ENCODE assay signal across 14 cellular contexts in genomic region chr18:77024476-77024875, GRCh38.
A peak's percentile ranks its signal among the peaks of the same experiment; 100 is the strongest.
DNase-seq lines count a peak whose midpoint lies in the region; ATAC-seq and TF ChIP-seq lines count a peak whose summit lies in the region.
"Had no signal": no experiment of that assay in that cellular context is flagged by ENCODE, and none has a peak within 500 bp of the region (broad histone marks: within the 10 kb centered on the region; RNA-seq: fewer than 3 reads in every experiment).

No MANE protein-coding gene starts in this region.

- no peaks in the 10 kb centered on the region for H4K20me1 ChIP-seq in Karpas-422 (ENCODE audit: insufficient read depth, low read depth, low read length)

- TF ChIP-seq POLR2A in tibial nerve (IDR thresholded peaks at IDR 0.05): no peak
- TF ChIP-seq POLR2A in esophagus muscularis mucosa (IDR thresholded peaks at IDR 0.05; ENCODE audit: low read depth): no peak

- H3K36me3 ChIP-seq in Karpas-422 (ENCODE audit: insufficient read depth, low read length) (no peaks in the 10 kb centered on the region), psoas muscle (ENCODE audit: insufficient read depth in 1 of 2, low read depth in 1 of 2) (no peaks in the 10 kb centered on the region), tibial nerve (no peaks in the 10 kb centered on the region), esophagus muscularis mucosa (peaks cover 0 to 5% (median 1%) of the 10 kb centered on the region in 4 donors)
- H3K36me3 ChIP-seq: HAP-1 had no signal

- H3K79me2 ChIP-seq in Karpas-422 (ENCODE audit: low read length): peaks cover 19% of the 10 kb centered on the region

- H3K4me3 ChIP-seq in Karpas-422 (ENCODE audit: low read length) (no peak overlapping the region), dorsolateral prefrontal cortex (no peak overlapping the region), psoas muscle (no peak overlapping the region), tibial nerve (no peak overlapping the region), esophagus muscularis mucosa (no peak overlapping the region)
- H3K4me3 ChIP-seq: GM23338, HAP-1 had no signal

- no peak overlapping the region for H3K9ac ChIP-seq in Karpas-422 (ENCODE audit: low read length)

- H3K9me3 ChIP-seq in Karpas-422 (ENCODE audit: low read length): no peaks in the 10 kb centered on the region
- H3K9me3 ChIP-seq in psoas muscle: no peaks in the 10 kb centered on the region
- H3K9me3 ChIP-seq in tibial nerve: no peaks in the 10 kb centered on the region
- H3K9me3 ChIP-seq in esophagus muscularis mucosa: no peaks in the 10 kb centered on the region
- H3K9me3 ChIP-seq: HAP-1 had no signal

- no peak for ATAC-seq in psoas muscle
- ATAC-seq: CD8-positive, alpha-beta T cell; GM23338 had no signal

- no peak overlapping the region for H2AFZ ChIP-seq in Karpas-422 (ENCODE audit: low read length)
- H2AFZ ChIP-seq: GM23338 had no signal

- H3K9me2 ChIP-seq in Karpas-422 (replicated peaks; ENCODE audit: insufficient read depth, low read length): no peaks in the 10 kb centered on the region

- peak overlapping the region; percentile 65; the same call in 1 of the 2 replicates for H3K27ac ChIP-seq in Karpas-422 (ENCODE audit: low read length)
- peak overlapping the region; percentile 73 to 100 (median 96) for H3K27ac ChIP-seq in dorsolateral prefrontal cortex
- peak overlapping the region; percentile 84 for H3K27ac ChIP-seq in psoas muscle
- H3K27ac ChIP-seq in tibial nerve: peak overlapping the region in 3 of 4 donors; percentile 0 to 68 (median 50)
- H3K27ac ChIP-seq in esophagus muscularis mucosa (replicated peaks in 1 of 4): no peak overlapping the region

- TF ChIP-seq CTCF in dorsolateral prefrontal cortex (IDR thresholded peaks at IDR 0.05 in 54 of 56, conservative IDR thresholded peaks at IDR 0.05 in 2 of 56; ENCODE audit: low read depth in 1 of 56, partially characterized antibody in 56 of 56) (no peak), psoas muscle (IDR thresholded peaks at IDR 0.05) (no peak), tibial nerve (IDR thresholded peaks at IDR 0.05) (no peak), esophagus muscularis mucosa (IDR thresholded peaks at IDR 0.05) (no peak)

- 85 to 93% (median 86%) methylated on average over 14 of the region's 14 CpGs for WGBS in psoas muscle, 3 donors
- 80 to 97% methylated on average over 14 of the region's 14 CpGs for WGBS in tibial nerve, 2 donors
- WGBS in esophagus muscularis mucosa: 95% methylated on average over 13 of the region's 14 CpGs

- H3K27me3 ChIP-seq in Karpas-422 (ENCODE audit: low read length) (no peaks in the 10 kb centered on the region), dorsolateral prefrontal cortex (no peaks in the 10 kb centered on the region), psoas muscle (ENCODE audit: insufficient read depth in 3 of 3, low read length in 2 of 3) (no peaks in the 10 kb centered on the region), tibial nerve (no peaks in the 10 kb centered on the region), esophagus muscularis mucosa (no peaks in the 10 kb centered on the region)

- DNase-seq in Karpas-422 (no peak), dorsolateral prefrontal cortex (no peak), psoas muscle (no peak), tibial nerve (ENCODE audit: low spot score in 2 of 2) (no peak), esophagus muscularis mucosa (ENCODE audit: extremely low spot score) (no peak), mesenteric fat pad (ENCODE audit: low spot score) (no peak), iPS-NIHi11 (ENCODE audit: low spot score) (no peak)
- DNase-seq: CD8-positive, alpha-beta T cell; COR-L47; DMS153; DMS79 treated with DMSO at 0.1 percent for 48 hours; EL had no signal

- no peak overlapping the region for H3K4me2 ChIP-seq in Karpas-422 (ENCODE audit: low read depth, low read length, poor library complexity, severe bottlenecking)
- H3K4me2 ChIP-seq: GM23338 had no signal

- peaks cover 46% of the 10 kb centered on the region for H3K4me1 ChIP-seq in Karpas-422 (ENCODE audit: low read length)
- peaks cover 17% of the 10 kb centered on the region for H3K4me1 ChIP-seq in psoas muscle
- H3K4me1 ChIP-seq in tibial nerve: peaks cover 0 to 15% (median 0%) of the 10 kb centered on the region in 4 donors
- H3K4me1 ChIP-seq in esophagus muscularis mucosa: peaks cover 0 to 6% (median 0%) of the 10 kb centered on the region in 4 donors
- H3K4me1 ChIP-seq: HAP-1 had no signal

- no peak for TF ChIP-seq EP300 in tibial nerve (IDR thresholded peaks at IDR 0.05)
- no peak for TF ChIP-seq EP300 in esophagus muscularis mucosa (IDR thresholded peaks at IDR 0.05)

- intact Hi-C loops in dorsolateral prefrontal cortex (cut with DNase I): no loop called here
- intact Hi-C loops in psoas muscle (cut with DNase I): no loop called here
- intact Hi-C loops in esophagus muscularis mucosa (cut with DNase I): no loop called here

Comparison
In these comparisons a context has a peak if more than half of its experiments do, and no peak if none do; other contexts are left out.
1. H3K27ac ChIP-seq: peak in Karpas-422 (single experiment), dorsolateral prefrontal cortex (59 of 59), psoas muscle (single experiment) and tibial nerve (3 of 4); none in esophagus muscularis mucosa (0 of 4).